Comparison of ENCODE assay signal across 1 cellular context in the genomic region with DNA sequence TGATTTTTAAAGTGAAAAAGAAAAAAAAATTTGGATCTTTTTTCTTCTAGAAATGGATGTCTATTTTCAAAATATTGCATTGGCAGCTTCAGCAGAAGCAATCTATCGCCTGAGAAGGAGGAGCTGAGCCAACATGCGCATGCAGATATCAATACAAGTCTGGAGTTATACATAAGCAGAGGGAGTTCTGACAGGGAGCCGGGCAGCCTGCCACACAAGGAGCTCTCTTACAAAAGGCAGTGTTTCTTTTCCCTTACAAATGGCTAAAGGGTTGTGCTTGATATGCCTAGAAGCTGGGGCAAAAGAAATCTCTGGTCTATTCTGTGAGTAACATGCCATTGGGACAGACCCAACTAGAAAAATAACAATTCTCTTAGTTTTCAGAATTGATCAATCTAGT.
TF ChIP-seq lines count a peak whose summit lies in the region.

No MANE protein-coding gene starts in this region.

TF ChIP-seq in GM23338, 12 proteins besides CTCF, POLR2A, EP300 and RAD21 (continued from another document):
- TF ChIP-seq CREB1 (CRISPR knock-in tag; IDR thresholded peaks at IDR 0.05; ENCODE audit: low read depth) (no peak), JUNB (IDR thresholded peaks at IDR 0.05; ENCODE audit: unreplicated experiment) (no peak), ZNF114 (CRISPR knock-in tag; IDR thresholded peaks at IDR 0.05) (no peak), EZH2 (IDR thresholded peaks at IDR 0.05; ENCODE audit: low read depth, unreplicated experiment) (no peak)
- TF ChIP-seq, protein P1, sequence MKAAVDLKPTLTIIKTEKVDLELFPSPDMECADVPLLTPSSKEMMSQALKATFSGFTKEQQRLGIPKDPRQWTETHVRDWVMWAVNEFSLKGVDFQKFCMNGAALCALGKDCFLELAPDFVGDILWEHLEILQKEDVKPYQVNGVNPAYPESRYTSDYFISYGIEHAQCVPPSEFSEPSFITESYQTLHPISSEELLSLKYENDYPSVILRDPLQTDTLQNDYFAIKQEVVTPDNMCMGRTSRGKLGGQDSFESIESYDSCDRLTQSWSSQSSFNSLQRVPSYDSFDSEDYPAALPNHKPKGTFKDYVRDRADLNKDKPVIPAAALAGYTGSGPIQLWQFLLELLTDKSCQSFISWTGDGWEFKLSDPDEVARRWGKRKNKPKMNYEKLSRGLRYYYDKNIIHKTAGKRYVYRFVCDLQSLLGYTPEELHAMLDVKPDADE (IDR thresholded peaks at IDR 0.05): no peak
- TF ChIP-seq, protein P2, sequence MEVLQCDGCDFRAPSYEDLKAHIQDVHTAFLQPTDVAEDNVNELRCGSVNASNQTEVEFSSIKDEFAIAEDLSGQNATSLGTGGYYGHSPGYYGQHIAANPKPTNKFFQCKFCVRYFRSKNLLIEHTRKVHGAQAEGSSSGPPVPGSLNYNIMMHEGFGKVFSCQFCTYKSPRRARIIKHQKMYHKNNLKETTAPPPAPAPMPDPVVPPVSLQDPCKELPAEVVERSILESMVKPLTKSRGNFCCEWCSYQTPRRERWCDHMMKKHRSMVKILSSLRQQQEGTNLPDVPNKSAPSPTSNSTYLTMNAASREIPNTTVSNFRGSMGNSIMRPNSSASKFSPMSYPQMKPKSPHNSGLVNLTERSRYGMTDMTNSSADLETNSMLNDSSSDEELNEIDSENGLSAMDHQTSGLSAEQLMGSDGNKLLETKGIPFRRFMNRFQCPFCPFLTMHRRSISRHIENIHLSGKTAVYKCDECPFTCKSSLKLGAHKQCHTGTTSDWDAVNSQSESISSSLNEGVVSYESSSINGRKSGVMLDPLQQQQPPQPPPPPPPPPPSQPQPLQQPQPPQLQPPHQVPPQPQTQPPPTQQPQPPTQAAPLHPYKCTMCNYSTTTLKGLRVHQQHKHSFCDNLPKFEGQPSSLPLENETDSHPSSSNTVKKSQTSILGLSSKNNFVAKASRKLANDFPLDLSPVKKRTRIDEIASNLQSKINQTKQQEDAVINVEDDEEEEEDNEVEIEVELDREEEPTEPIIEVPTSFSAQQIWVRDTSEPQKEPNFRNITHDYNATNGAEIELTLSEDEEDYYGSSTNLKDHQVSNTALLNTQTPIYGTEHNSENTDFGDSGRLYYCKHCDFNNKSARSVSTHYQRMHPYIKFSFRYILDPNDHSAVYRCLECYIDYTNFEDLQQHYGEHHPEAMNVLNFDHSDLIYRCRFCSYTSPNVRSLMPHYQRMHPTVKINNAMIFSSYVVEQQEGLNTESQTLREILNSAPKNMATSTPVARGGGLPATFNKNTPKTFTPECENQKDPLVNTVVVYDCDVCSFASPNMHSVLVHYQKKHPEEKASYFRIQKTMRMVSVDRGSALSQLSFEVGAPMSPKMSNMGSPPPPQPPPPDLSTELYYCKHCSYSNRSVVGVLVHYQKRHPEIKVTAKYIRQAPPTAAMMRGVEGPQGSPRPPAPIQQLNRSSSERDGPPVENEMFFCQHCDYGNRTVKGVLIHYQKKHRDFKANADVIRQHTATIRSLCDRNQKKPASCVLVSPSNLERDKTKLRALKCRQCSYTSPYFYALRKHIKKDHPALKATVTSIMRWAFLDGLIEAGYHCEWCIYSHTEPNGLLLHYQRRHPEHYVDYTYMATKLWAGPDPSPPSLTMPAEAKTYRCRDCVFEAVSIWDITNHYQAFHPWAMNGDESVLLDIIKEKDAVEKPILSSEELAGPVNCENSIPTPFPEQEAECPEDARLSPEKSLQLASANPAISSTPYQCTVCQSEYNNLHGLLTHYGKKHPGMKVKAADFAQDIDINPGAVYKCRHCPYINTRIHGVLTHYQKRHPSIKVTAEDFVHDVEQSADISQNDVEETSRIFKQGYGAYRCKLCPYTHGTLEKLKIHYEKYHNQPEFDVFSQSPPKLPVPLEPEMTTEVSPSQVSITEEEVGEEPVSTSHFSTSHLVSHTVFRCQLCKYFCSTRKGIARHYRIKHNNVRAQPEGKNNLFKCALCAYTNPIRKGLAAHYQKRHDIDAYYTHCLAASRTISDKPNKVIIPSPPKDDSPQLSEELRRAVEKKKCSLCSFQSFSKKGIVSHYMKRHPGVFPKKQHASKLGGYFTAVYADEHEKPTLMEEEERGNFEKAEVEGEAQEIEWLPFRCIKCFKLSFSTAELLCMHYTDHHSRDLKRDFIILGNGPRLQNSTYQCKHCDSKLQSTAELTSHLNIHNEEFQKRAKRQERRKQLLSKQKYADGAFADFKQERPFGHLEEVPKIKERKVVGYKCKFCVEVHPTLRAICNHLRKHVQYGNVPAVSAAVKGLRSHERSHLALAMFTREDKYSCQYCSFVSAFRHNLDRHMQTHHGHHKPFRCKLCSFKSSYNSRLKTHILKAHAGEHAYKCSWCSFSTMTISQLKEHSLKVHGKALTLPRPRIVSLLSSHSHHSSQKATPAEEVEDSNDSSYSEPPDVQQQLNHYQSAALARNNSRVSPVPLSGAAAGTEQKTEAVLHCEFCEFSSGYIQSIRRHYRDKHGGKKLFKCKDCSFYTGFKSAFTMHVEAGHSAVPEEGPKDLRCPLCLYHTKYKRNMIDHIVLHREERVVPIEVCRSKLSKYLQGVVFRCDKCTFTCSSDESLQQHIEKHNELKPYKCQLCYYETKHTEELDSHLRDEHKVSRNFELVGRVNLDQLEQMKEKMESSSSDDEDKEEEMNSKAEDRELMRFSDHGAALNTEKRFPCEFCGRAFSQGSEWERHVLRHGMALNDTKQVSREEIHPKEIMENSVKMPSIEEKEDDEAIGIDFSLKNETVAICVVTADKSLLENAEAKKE (CRISPR knock-in tag; IDR thresholded peaks at IDR 0.05): no peak
